Comparison of ENCODE assay signal across 9 cellular contexts in genomic region chr12:94427520-94428381, GRCh38. TPM values are rescaled to one million over a fixed set of nuclear protein-coding genes. Genes with fewer than 3 reads are reported as not detected.
DNase-seq lines count a peak whose midpoint lies in the region; ATAC-seq, FAIRE-seq and TF ChIP-seq lines count a peak whose summit lies in the region.
"Had no signal": no experiment of that assay in that cellular context is flagged by ENCODE, and none has a peak within 500 bp of the region (broad histone marks: within the 10 kb centered on the region; RNA-seq: fewer than 3 reads in every experiment).

No MANE protein-coding gene starts in this region.

- intact Hi-C loops in kidney (cut with DNase I), result no loop called here

- no peak for FAIRE-seq in kidney (lab: Jason Lieb, UNC)

- DNase-seq in A172 (ENCODE audit: low spot score) (peak; percentile 25), H4 (ENCODE audit: low spot score) (peak; percentile 67), kidney (no peak), HK-2 (ENCODE audit: unreplicated experiment) (no peak)
- no peak for DNase-seq in activated naive CD8-positive, alpha-beta T cell treated with anti-CD3 and anti-CD28 coated beads for 36 hours
- DNase-seq: upper lobe of left lung had no signal

- no peaks in the 10 kb centered on the region for H3K36me3 ChIP-seq in kidney (ENCODE audit: control insufficient read depth in 1 of 2, insufficient read depth in 2 of 2, low read length in 2 of 2)
- H3K36me3 ChIP-seq: upper lobe of left lung had no signal

- H3K9me3 ChIP-seq in kidney (ENCODE audit: control insufficient read depth in 1 of 2, low read length in 2 of 2), result peaks cover 0 to 13% of the 10 kb centered on the region in 2 donors

- H3K4me3 ChIP-seq in kidney (ENCODE audit: low read length in 2 of 2), result peak overlapping the region; percentile 4 to 26
- H3K4me3 ChIP-seq: upper lobe of left lung had no signal

- ATAC-seq in GM18870 (IDR thresholded peaks at IDR 0.05; ENCODE audit: unreplicated experiment), result no peak
- no peak for ATAC-seq in GM19328 (IDR thresholded peaks at IDR 0.05; ENCODE audit: unreplicated experiment)
- no peak for ATAC-seq in GM21515 (IDR thresholded peaks at IDR 0.05; ENCODE audit: unreplicated experiment)

- H3K9ac ChIP-seq in kidney (ENCODE audit: low read length in 2 of 2), result no peak overlapping the region

- H3K4me1 ChIP-seq in kidney (ENCODE audit: control insufficient read depth in 1 of 2, insufficient read depth in 1 of 2, low read depth in 1 of 2, low read length in 2 of 2), result peaks cover 8 to 22% of the 10 kb centered on the region in 2 donors

- H3K4me1 Mint-ChIP-seq in activated naive CD8-positive, alpha-beta T cell treated with anti-CD3 and anti-CD28 coated beads for 36 hours, result peaks cover 18% of the 10 kb centered on the region

- peak overlapping the region in 1 of 2 donors; percentile 48 for H3K27ac ChIP-seq in kidney (ENCODE audit: low read depth in 2 of 2, low read length in 2 of 2)

- TF ChIP-seq CTCF in kidney (IDR thresholded peaks at IDR 0.05; ENCODE audit: borderline replicate concordance, extremely low read depth, insufficient read depth), result no peak

- peak overlapping the region; percentile 48 for H3K4me3 Mint-ChIP-seq in activated naive CD8-positive, alpha-beta T cell treated with anti-CD3 and anti-CD28 coated beads for 36 hours

- peaks cover 43% of the 10 kb centered on the region for H3K9me3 Mint-ChIP-seq in activated naive CD8-positive, alpha-beta T cell treated with anti-CD3 and anti-CD28 coated beads for 36 hours

- H3K36me3 Mint-ChIP-seq in activated naive CD8-positive, alpha-beta T cell treated with anti-CD3 and anti-CD28 coated beads for 36 hours, result peaks cover 69% of the 10 kb centered on the region

- H3K27me3 Mint-ChIP-seq in activated naive CD8-positive, alpha-beta T cell treated with anti-CD3 and anti-CD28 coated beads for 36 hours, result no peaks in the 10 kb centered on the region

- peak overlapping the region; percentile 63 for H3K27ac Mint-ChIP-seq in activated naive CD8-positive, alpha-beta T cell treated with anti-CD3 and anti-CD28 coated beads for 36 hours

RNA-seq across cellular contexts. Expression of gene CEP83, which starts 31.9 kb away (rescaled TPM):
- total RNA-seq in A172 (2014; rRNA removed; shearing (Covaris generic)), result 8.7 and 9.3 TPM in 2 replicates
- total RNA-seq in H4 (2014; rRNA removed; shearing (Covaris generic)), result 4.3 and 6.9 TPM in 2 replicates
- total RNA-seq in activated naive CD8-positive, alpha-beta T cell treated with anti-CD3 and anti-CD28 coated beads for 36 hours, result 10 to 100 TPM; 16.3 to 20.8 TPM
- 17.1 TPM for total RNA-seq in kidney
- 3.2 TPM for polyA plus RNA-seq in kidney (ENCODE audit: insufficient read depth, low read depth, low replicate concordance)

Comparison
In these comparisons a context has a peak if more than half of its experiments do, and no peak if none do; other contexts are left out.
1. DNase-seq: peak in A172 (single experiment) and H4 (single experiment); none in activated naive CD8-positive, alpha-beta T cell treated with anti-CD3 and anti-CD28 coated beads for 36 hours (single experiment), kidney (single experiment) and HK-2 (single experiment).